Comparison of ENCODE assay signal across 2 cellular contexts in genomic region chr11:65478411-65479183, GRCh38.
TF ChIP-seq lines count a peak whose summit lies in the region.

No MANE protein-coding gene starts in this region.

TF ChIP-seq in IMR-90, 13 proteins besides CTCF, POLR2A, EP300 and RAD21:
- TF ChIP-seq CEBPB (IDR thresholded peaks at IDR 0.05; ENCODE audit: low read depth, low read length) (peak; percentile 85), NFE2L2 (IDR thresholded peaks at IDR 0.05; ENCODE audit: low read depth, low read length) (no peak), RFX5 (IDR thresholded peaks at IDR 0.05; ENCODE audit: low read depth, low read length) (no peak), FOS (IDR thresholded peaks at IDR 0.05; ENCODE audit: low read depth, low read length) (peak; percentile 23; the same call in 1 of the 2 replicates), MAFK (IDR thresholded peaks at IDR 0.05; ENCODE audit: low read depth, low read length) (no peak), MAZ (IDR thresholded peaks at IDR 0.05; ENCODE audit: borderline replicate concordance, low read depth, low read length) (peak; percentile 65), BHLHE40 (IDR thresholded peaks at IDR 0.05; ENCODE audit: low read depth, low read length) (no peak), MXI1 (IDR thresholded peaks at IDR 0.05; ENCODE audit: borderline replicate concordance, low read depth, low read length) (no peak), CHD1 (IDR thresholded peaks at IDR 0.05; ENCODE audit: low read depth, low read length) (no peak), RCOR1 (IDR thresholded peaks at IDR 0.05; ENCODE audit: insufficient replicate concordance, low read length) (peak; percentile 35), USF2 (IDR thresholded peaks at IDR 0.05; ENCODE audit: low read depth, low read length) (no peak), SMC3 (IDR thresholded peaks at IDR 0.05; ENCODE audit: low read depth, low read length) (peak; percentile 7; the same call in 1 of the 2 replicates)
- TF ChIP-seq, protein P1, sequence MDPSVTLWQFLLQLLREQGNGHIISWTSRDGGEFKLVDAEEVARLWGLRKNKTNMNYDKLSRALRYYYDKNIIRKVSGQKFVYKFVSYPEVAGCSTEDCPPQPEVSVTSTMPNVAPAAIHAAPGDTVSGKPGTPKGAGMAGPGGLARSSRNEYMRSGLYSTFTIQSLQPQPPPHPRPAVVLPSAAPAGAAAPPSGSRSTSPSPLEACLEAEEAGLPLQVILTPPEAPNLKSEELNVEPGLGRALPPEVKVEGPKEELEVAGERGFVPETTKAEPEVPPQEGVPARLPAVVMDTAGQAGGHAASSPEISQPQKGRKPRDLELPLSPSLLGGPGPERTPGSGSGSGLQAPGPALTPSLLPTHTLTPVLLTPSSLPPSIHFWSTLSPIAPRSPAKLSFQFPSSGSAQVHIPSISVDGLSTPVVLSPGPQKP (IDR thresholded peaks at IDR 0.05; ENCODE audit: borderline replicate concordance, low read depth, low read length): no peak

TF ChIP-seq in GM12891, 5 proteins besides CTCF, POLR2A, EP300 and RAD21:
- TF ChIP-seq POLR2AphosphoS5 (IDR thresholded peaks at IDR 0.05; ENCODE audit: low read depth, low read length): no peak
- TF ChIP-seq SPI1 (IDR thresholded peaks at IDR 0.05; ENCODE audit: low read depth, low read length): no peak
- no peak for TF ChIP-seq PAX5 (IDR thresholded peaks at IDR 0.05; ENCODE audit: insufficient read depth, low read length, severe bottlenecking)
- no peak for TF ChIP-seq POU2F2 (IDR thresholded peaks at IDR 0.05; ENCODE audit: low read depth, low read length)
- TF ChIP-seq TAF1 (IDR thresholded peaks at IDR 0.05; ENCODE audit: low read depth, low read length): no peak
